Comparison of ENCODE assay signal across 10 cellular contexts in genomic region chr1:228404107-228404720, GRCh38. TPM values are rescaled to one million over a fixed set of nuclear protein-coding genes. Genes with fewer than 3 reads are reported as not detected.
DNase-seq lines count a peak whose midpoint lies in the region; ATAC-seq and TF ChIP-seq lines count a peak whose summit lies in the region.
"Had no signal": no experiment of that assay in that cellular context is flagged by ENCODE, and none has a peak within 500 bp of the region (broad histone marks: within the 10 kb centered on the region; RNA-seq: fewer than 3 reads in every experiment).

No MANE protein-coding gene starts in this region.

- CTCF ChIA-PET in activated CD4-positive, alpha-beta T cell treated with anti-CD3 and anti-CD28 coated beads, Interleukin-2, amount 10 ng/mL, durations not matched to agents 7 days and 5 days (lab: Charles Lee), result interaction anchor here (0.9 to 1.2 kb wide), 4 partner anchors 10 to 97 kb away, joined by 3 to 7 read pairs (median 4); a partner anchor contains a TSS
- CTCF ChIA-PET in PC-3 (lab: Charles Lee), result interaction anchor here (0.7 kb wide), 1 partner anchor 37 kb away, joined by 5 read pairs; no protein-coding TSS in a partner anchor

- no peaks in the 10 kb centered on the region for H3F3A ChIP-seq in PC-3 (ENCODE audit: low read length, unreplicated experiment)

- H3K36me3 ChIP-seq in PC-3 (ENCODE audit: low read depth, low read length) (peaks cover 17% of the 10 kb centered on the region; the same call in 1 of the 2 replicates), endodermal cell (ENCODE audit: control insufficient read depth, insufficient read depth, low read length) (peaks cover 33% of the 10 kb centered on the region), trophoblast cell (ENCODE audit: control insufficient read depth in 1 of 2, insufficient read depth in 2 of 2, low read length in 2 of 2) (peaks cover 45 to 49% of the 10 kb centered on the region in 2 experiments)

- peak overlapping the region; percentile 92 for H3K27ac Mint-ChIP-seq in activated CD4-positive, alpha-beta T cell treated with anti-CD3 and anti-CD28 coated beads, Interleukin-2, amount 10 ng/mL, durations not matched to agents 7 days and 5 days
- H3K27ac Mint-ChIP-seq in endodermal cell, result no peak overlapping the region

- peak overlapping the region; percentile 93 for H3K4me2 ChIP-seq in PC-3 (ENCODE audit: low read length)
- peak overlapping the region; percentile 26 for H3K4me2 ChIP-seq in trophoblast cell (ENCODE audit: low read length)

- H3K9ac ChIP-seq in PC-3 (ENCODE audit: low read length) (peak overlapping the region; percentile 91; the same call in 1 of the 2 replicates), endodermal cell (ENCODE audit: extremely low read depth, low read length, poor library complexity, severe bottlenecking) (no peak overlapping the region), trophoblast cell (ENCODE audit: low read length) (no peak overlapping the region)

- intact Hi-C loops in PC-3 (cut with micrococcal nuclease), result no loop called here

- H2BK12ac ChIP-seq in trophoblast cell (ENCODE audit: low read length), result no peak overlapping the region

- H3K4me1 ChIP-seq in PC-3 (ENCODE audit: insufficient read depth, low read length), result peaks cover 28% of the 10 kb centered on the region
- H3K4me1 ChIP-seq in endodermal cell (ENCODE audit: control insufficient read depth, insufficient read depth, low read length), result no peaks in the 10 kb centered on the region
- peaks cover 17 to 18% of the 10 kb centered on the region in 2 experiments for H3K4me1 ChIP-seq in trophoblast cell (ENCODE audit: control insufficient read depth in 1 of 2, insufficient read depth in 2 of 2, low read length in 2 of 2)

- WGBS in endodermal cell (ENCODE audit: insufficient coverage in 1 of 2, insufficient read length in 1 of 2), 2 experiments, result 95 to 97% methylated on average over 2 to 3 of the region's 3 CpGs
- WGBS in trophoblast cell (ENCODE audit: extremely low coverage, insufficient coverage, insufficient read length), result no CpG with 5 or more reads among the region's 3 CpGs

- H3K79me2 ChIP-seq in PC-3 (ENCODE audit: low read length) (peaks cover 92% of the 10 kb centered on the region), trophoblast cell (ENCODE audit: control insufficient read depth, insufficient read depth, low read length, poor library complexity) (peaks cover 23% of the 10 kb centered on the region)

- H4K12ac ChIP-seq in trophoblast cell (ENCODE audit: low read depth, low read length), result no peak overlapping the region

- H4K20me1 ChIP-seq in PC-3 (ENCODE audit: low read length), result peaks cover 51% of the 10 kb centered on the region

- H3K4ac ChIP-seq in trophoblast cell (ENCODE audit: low read depth, low read length), result peak overlapping the region; percentile 16

- H3K4me3 Mint-ChIP-seq in activated CD4-positive, alpha-beta T cell treated with anti-CD3 and anti-CD28 coated beads, Interleukin-2, amount 10 ng/mL, durations not matched to agents 7 days and 5 days, result peak overlapping the region; percentile 97
- H3K4me3 Mint-ChIP-seq in endodermal cell, result peak overlapping the region; percentile 93

- no peak overlapping the region for H4K91ac ChIP-seq in trophoblast cell (ENCODE audit: low read depth, low read length)

- H3K14ac ChIP-seq in trophoblast cell (ENCODE audit: low read length), result no peak overlapping the region

- no peak overlapping the region for H2BK5ac ChIP-seq in trophoblast cell (ENCODE audit: low read depth, low read length, poor library complexity)

- peaks cover 64% of the 10 kb centered on the region for H3K4me1 Mint-ChIP-seq in activated CD4-positive, alpha-beta T cell treated with anti-CD3 and anti-CD28 coated beads, Interleukin-2, amount 10 ng/mL, durations not matched to agents 7 days and 5 days
- peaks cover 18% of the 10 kb centered on the region for H3K4me1 Mint-ChIP-seq in endodermal cell

- POLR2A ChIA-PET in activated CD4-positive, alpha-beta T cell treated with anti-CD3 and anti-CD28 coated beads, Interleukin-2, amount 10 ng/mL, durations not matched to agents 7 days and 5 days (lab: Charles Lee), result interaction anchor here (1.8 kb wide), 1 partner anchor 53 kb away, joined by 4 read pairs; a partner anchor contains a TSS
- POLR2A ChIA-PET in PC-3 (lab: Charles Lee; ENCODE audit: unreplicated experiment), result no interaction called here

- H3K27me3 ChIP-seq in PC-3 (ENCODE audit: low read length) (no peaks in the 10 kb centered on the region), endodermal cell (ENCODE audit: control insufficient read depth, insufficient read depth, low read length, poor library complexity, severe bottlenecking) (no peaks in the 10 kb centered on the region), trophoblast cell (ENCODE audit: insufficient read depth, low read length) (no peaks in the 10 kb centered on the region)

- H3K23ac ChIP-seq in trophoblast cell (ENCODE audit: low read length), result no peak overlapping the region

- no peak overlapping the region for H2AFZ ChIP-seq in PC-3 (ENCODE audit: low read length)
- H2AFZ ChIP-seq in trophoblast cell (ENCODE audit: insufficient read depth, low read length, poor library complexity), result no peak overlapping the region

- BruUV-seq in PC-3 (replicated peaks; lab: Mats Ljungman, UMichigan), result no TSS peak

- TF ChIP-seq CTCF in PC-3 (conservative IDR thresholded peaks at IDR 0.05; ENCODE audit: low read depth, low read length) (no peak), endodermal cell (conservative IDR thresholded peaks at IDR 0.05) (no peak)

- H3K36me3 Mint-ChIP-seq in activated CD4-positive, alpha-beta T cell treated with anti-CD3 and anti-CD28 coated beads, Interleukin-2, amount 10 ng/mL, durations not matched to agents 7 days and 5 days (ENCODE audit: low read depth), result peaks cover 48% of the 10 kb centered on the region
- H3K36me3 Mint-ChIP-seq in endodermal cell (ENCODE audit: low read depth), result peaks cover 50% of the 10 kb centered on the region

- no peaks in the 10 kb centered on the region for H3K9me3 Mint-ChIP-seq in activated CD4-positive, alpha-beta T cell treated with anti-CD3 and anti-CD28 coated beads, Interleukin-2, amount 10 ng/mL, durations not matched to agents 7 days and 5 days
- H3K9me3 Mint-ChIP-seq in endodermal cell, result no peaks in the 10 kb centered on the region

- no peaks in the 10 kb centered on the region for H3K27me3 Mint-ChIP-seq in activated CD4-positive, alpha-beta T cell treated with anti-CD3 and anti-CD28 coated beads, Interleukin-2, amount 10 ng/mL, durations not matched to agents 7 days and 5 days
- H3K27me3 Mint-ChIP-seq in endodermal cell (ENCODE audit: insufficient read depth), result no peaks in the 10 kb centered on the region

- H4K8ac ChIP-seq in trophoblast cell (ENCODE audit: low read depth, low read length), result no peak overlapping the region

- no peak overlapping the region for H2AK5ac ChIP-seq in trophoblast cell (ENCODE audit: low read length)

- no peak overlapping the region for H3K27ac ChIP-seq in PC-3 (ENCODE audit: low read length)
- H3K27ac ChIP-seq in endodermal cell (ENCODE audit: low read depth, low read length), result no peak overlapping the region
- H3K27ac ChIP-seq in trophoblast cell (ENCODE audit: low read depth, low read length), result no peak overlapping the region

- H3K9me3 ChIP-seq in PC-3 (ENCODE audit: low read length) (no peaks in the 10 kb centered on the region), endodermal cell (ENCODE audit: control insufficient read depth, low read length) (no peaks in the 10 kb centered on the region), trophoblast cell (ENCODE audit: insufficient read depth, low read depth, low read length) (peaks cover 3% of the 10 kb centered on the region)

- ATAC-seq in PC-3 (no peak), HG03045 (IDR thresholded peaks at IDR 0.05; ENCODE audit: unreplicated experiment) (no peak)

- peaks cover 16% of the 10 kb centered on the region for H3K79me1 ChIP-seq in trophoblast cell (ENCODE audit: low read length)

- DNase-seq in activated CD4-positive, alpha-beta T cell treated with anti-CD3 and anti-CD28 coated beads, Interleukin-2, amount 10 ng/mL, durations not matched to agents 7 days and 5 days, result no peak
- no peak for DNase-seq in activated CD4-positive, alpha-beta T cell treated with anti-CD3 and anti-CD28 coated beads for 4 hours
- no peak for DNase-seq in PC-3
- peak; percentile 33 for DNase-seq in endodermal cell
- DNase-seq in trophoblast cell, result no peak
- DNase-seq in DMS53 (lab: John Stamatoyannopoulos, UW), result no peak
- DNase-seq in HT-29 (ENCODE audit: low spot score), result no peak
- DNase-seq: H7 had no signal

- no peak overlapping the region for H3K18ac ChIP-seq in trophoblast cell (ENCODE audit: low read length)

- no peaks in the 10 kb centered on the region for H3K9me2 ChIP-seq in PC-3 (replicated peaks; ENCODE audit: low read length)

- peak overlapping the region; percentile 88 for H3K4me3 ChIP-seq in PC-3 (ENCODE audit: low read length)
- peak overlapping the region; percentile 90 for H3K4me3 ChIP-seq in endodermal cell (ENCODE audit: low read length)
- H3K4me3 ChIP-seq in trophoblast cell (ENCODE audit: low read depth, low read length), result no peak overlapping the region

- H2BK120ac ChIP-seq in trophoblast cell (ENCODE audit: insufficient read depth, low read length, poor library complexity), result no peak overlapping the region

RNA-seq across cellular contexts. Expression of gene TRIM11, which starts 2.4 kb away (rescaled TPM):
- total RNA-seq in activated CD4-positive, alpha-beta T cell treated with anti-CD3 and anti-CD28 coated beads, Interleukin-2, amount 10 ng/mL, durations not matched to agents 7 days and 5 days, result 10 to 100 TPM; 54.4 to 62.4 TPM
- total RNA-seq in PC-3 (2014; rRNA removed) (48.3 and 94.6 TPM in 2 replicates), endodermal cell (10 to 100 TPM; 33.8 to 38.9 TPM)
- polyA plus RNA-seq in endodermal cell (2013, experiment 1 of 2), result 18.2 TPM
- polyA plus RNA-seq in endodermal cell (2013, experiment 2 of 2), result 19.0 TPM
- 31.1 and 32.5 TPM in 2 replicates for polyA plus RNA-seq in trophoblast cell (2013)
- total RNA-seq in HT-29 (2014; rRNA removed; shearing (Covaris generic)), result 55.9 and 62.2 TPM in 2 replicates

RNA-seq across cellular contexts. Expression of gene TRIM17, which starts 12.4 kb away (rescaled TPM):
- under 1 TPM; 0.73 to 0.99 TPM for total RNA-seq in activated CD4-positive, alpha-beta T cell treated with anti-CD3 and anti-CD28 coated beads, Interleukin-2, amount 10 ng/mL, durations not matched to agents 7 days and 5 days
- total RNA-seq in PC-3 (2014; rRNA removed) (not detected in 2 replicates), endodermal cell (10 to 100 TPM in 1 of 2 donors, 1 to 10 TPM in 1; 8.4 to 19.6 TPM)
- polyA plus RNA-seq in endodermal cell (2013, experiment 1 of 2), result 4.8 TPM
- 3.4 TPM for polyA plus RNA-seq in endodermal cell (2013, experiment 2 of 2)
- polyA plus RNA-seq in trophoblast cell (2013), result 10.5 and 10.6 TPM in 2 replicates
- not detected in 2 replicates for total RNA-seq in HT-29 (2014; rRNA removed; shearing (Covaris generic))
- total RNA-seq: HT1080 had no signal
